9 cellular contexts compared by ENCODE assay signal in genomic region chr17:42562845-42563509, GRCh38. TPM values are rescaled to one million over a fixed set of nuclear protein-coding genes. Genes with fewer than 3 reads are reported as not detected.
DNase-seq lines count a peak whose midpoint lies in the region; ATAC-seq and TF ChIP-seq lines count a peak whose summit lies in the region.
"Had no signal": no experiment of that assay in that cellular context is flagged by ENCODE, and none has a peak within 500 bp of the region (broad histone marks: within the 10 kb centered on the region; RNA-seq: fewer than 3 reads in every experiment).

No MANE protein-coding gene starts in this region.

- TF ChIP-seq CTCF in Calu3 (IDR thresholded peaks at IDR 0.05; ENCODE audit: unreplicated experiment): no peak
- TF ChIP-seq CTCF in OCI-LY7 (conservative IDR thresholded peaks at IDR 0.05; ENCODE audit: low read length): peak; percentile 25; the same call in 1 of the 2 replicates
- no peak for TF ChIP-seq CTCF in epithelial cell of esophagus (IDR thresholded peaks at IDR 0.05; ENCODE audit: insufficient read depth, low read depth, low read length, missing control alignments)
- TF ChIP-seq CTCF in osteocyte (IDR thresholded peaks at IDR 0.05): no peak

- H3K9me3 ChIP-seq in OCI-LY7 (ENCODE audit: low read length): no peaks in the 10 kb centered on the region

- DNase-seq in Calu3: no peak
- DNase-seq in OCI-LY7 (ENCODE audit: low spot score): peak; percentile 55
- DNase-seq in epithelial cell of esophagus (ENCODE audit: low read depth): no peak
- DNase-seq in osteocyte (ENCODE audit: extremely low spot score, unreplicated experiment): no peak
- DNase-seq in inferior parietal cortex (ENCODE audit: extremely low spot score): no peak
- DNase-seq in NCI-H2029 (lab: John Stamatoyannopoulos, UW): no peak
- DNase-seq: KG1 had no signal

- no peak for ATAC-seq in HG03196 (IDR thresholded peaks at IDR 0.05; ENCODE audit: unreplicated experiment)
- no peak for ATAC-seq in HG02763 (IDR thresholded peaks at IDR 0.05; ENCODE audit: unreplicated experiment)

- peaks cover 38% of the 10 kb centered on the region for H3K4me1 ChIP-seq in OCI-LY7 (ENCODE audit: insufficient read depth, low read length, poor library complexity, severe bottlenecking)

- no TSS peak for BruUV-seq in Calu3 (replicated peaks; lab: Mats Ljungman, UMichigan)
- BruUV-seq in OCI-LY7 (replicated peaks; lab: Mats Ljungman, UMichigan): no TSS peak

- no peak overlapping the region for H2AFZ ChIP-seq in OCI-LY7 (ENCODE audit: low read length)

- intact Hi-C loops in Calu3 (cut with micrococcal nuclease; ENCODE audit: unreplicated experiment) (no loop called here), OCI-LY7 (cut with micrococcal nuclease; ENCODE audit: unreplicated experiment) (no loop called here)

- peaks cover 44% of the 10 kb centered on the region for H3K36me3 ChIP-seq in OCI-LY7 (ENCODE audit: insufficient read depth, low read length)

- H3K27ac ChIP-seq in OCI-LY7 (ENCODE audit: low read depth, low read length, poor library complexity, severe bottlenecking): peak overlapping the region; percentile 55

- no peaks in the 10 kb centered on the region for H4K20me1 ChIP-seq in OCI-LY7 (ENCODE audit: insufficient read depth, low read length)

- peak overlapping the region; percentile 82 for H3K4me3 ChIP-seq in OCI-LY7 (ENCODE audit: low read depth, low read length, poor library complexity, severe bottlenecking)
- H3K4me3 ChIP-seq in epithelial cell of esophagus (ENCODE audit: low read length): peak overlapping the region; percentile 97

- peaks cover 34% of the 10 kb centered on the region for H3K79me2 ChIP-seq in OCI-LY7 (ENCODE audit: insufficient read depth, low read depth, low read length)

- H3K4me1 Mint-ChIP-seq in Calu3 (ENCODE audit: low read depth, unreplicated experiment): peaks cover 32% of the 10 kb centered on the region
- H3K4me1 Mint-ChIP-seq in osteocyte (ENCODE audit: unreplicated experiment): peaks cover 43% of the 10 kb centered on the region

- H3K27me3 Mint-ChIP-seq in Calu3 (ENCODE audit: unreplicated experiment) (no peaks in the 10 kb centered on the region), osteocyte (ENCODE audit: unreplicated experiment) (no peaks in the 10 kb centered on the region)

- H3K9me3 Mint-ChIP-seq in Calu3 (ENCODE audit: low read depth, unreplicated experiment): no peaks in the 10 kb centered on the region
- H3K9me3 Mint-ChIP-seq in osteocyte (ENCODE audit: unreplicated experiment): no peaks in the 10 kb centered on the region

- H3K27ac Mint-ChIP-seq in Calu3 (ENCODE audit: unreplicated experiment): peak overlapping the region; percentile 93
- H3K27ac Mint-ChIP-seq in osteocyte (ENCODE audit: unreplicated experiment): peak overlapping the region; percentile 96

- POLR2A ChIA-PET in OCI-LY7 (lab: Charles Lee): interaction anchor here (1.2 kb wide), 1 partner anchor 15 kb away, joined by 3 read pairs; the partner anchor contains the start of gene PSMC3IP

- H3K36me3 Mint-ChIP-seq in Calu3 (ENCODE audit: insufficient read depth, unreplicated experiment) (peaks cover 73% of the 10 kb centered on the region), osteocyte (ENCODE audit: unreplicated experiment) (peaks cover 2% of the 10 kb centered on the region)

- no peaks in the 10 kb centered on the region for H3K9me2 ChIP-seq in OCI-LY7 (ENCODE audit: insufficient read depth, low read length)

- peak overlapping the region; percentile 100 for H3K4me3 Mint-ChIP-seq in Calu3 (ENCODE audit: low read depth, unreplicated experiment)
- H3K4me3 Mint-ChIP-seq in osteocyte (ENCODE audit: unreplicated experiment): peak overlapping the region; percentile 88

- peak overlapping the region; percentile 73 for H3K4me2 ChIP-seq in OCI-LY7 (ENCODE audit: low read length)

- CTCF ChIA-PET in Calu3 (lab: Charles Lee): interaction anchor here (0.9 to 1.4 kb wide), 3 partner anchors 15 to 261 kb away, joined by 3 to 9 read pairs (median 3); partner anchors contain the start of genes BECN1 and PSMC3IP
- CTCF ChIA-PET in OCI-LY7 (lab: Charles Lee; ENCODE audit: unreplicated experiment): interaction anchor here (0.6 kb wide), 1 partner anchor 16 kb away, joined by 3 read pairs; no protein-coding TSS in a partner anchor

RNA-seq across cellular contexts. Expression of gene COASY, which starts 1.0 kb away (rescaled TPM):
- total RNA-seq in Calu3 (2022): 159 and 163 TPM in 2 replicates
- 32.6 and 42.9 TPM in 2 replicates for total RNA-seq in OCI-LY7 (2014; rRNA removed; shearing (Covaris generic))
- total RNA-seq in OCI-LY7 (2022): 123 and 125 TPM in 2 replicates
- total RNA-seq in osteocyte: 51.7 and 62.7 TPM in 2 replicates

RNA-seq across cellular contexts. Expression of gene MLX, which starts 3.9 kb away (rescaled TPM):
- total RNA-seq in Calu3 (2022) (65.0 and 69.8 TPM in 2 replicates), OCI-LY7 (2022) (51.2 and 53.5 TPM in 2 replicates), osteocyte (34.6 and 35.8 TPM in 2 replicates)
- 31.6 and 33.6 TPM in 2 replicates for total RNA-seq in OCI-LY7 (2014; rRNA removed; shearing (Covaris generic))

RNA-seq across cellular contexts. Expression of gene HSD17B1, which starts 10.3 kb away (rescaled TPM):
- total RNA-seq in Calu3 (2022) (0.88 and 1.0 TPM in 2 replicates), OCI-LY7 (2022) (2.1 and 2.2 TPM in 2 replicates), osteocyte (1.2 and 1.4 TPM in 2 replicates)
- 1.1 and 2.5 TPM in 2 replicates for total RNA-seq in OCI-LY7 (2014; rRNA removed; shearing (Covaris generic))

RNA-seq across cellular contexts. Expression of gene PSMC3IP, which starts 14.6 kb away (rescaled TPM):
- total RNA-seq in Calu3 (2022) (31.8 and 32.4 TPM in 2 replicates), OCI-LY7 (2022) (33.3 and 36.4 TPM in 2 replicates), osteocyte (5.5 and 5.6 TPM in 2 replicates)
- total RNA-seq in OCI-LY7 (2014; rRNA removed; shearing (Covaris generic)): 27.3 and 40.5 TPM in 2 replicates

RNA-seq across cellular contexts. Expression of gene NAGLU, which starts 26.9 kb away (rescaled TPM):
- total RNA-seq in Calu3 (2022) (53.8 and 59.1 TPM in 2 replicates), OCI-LY7 (2022) (42.8 and 46.6 TPM in 2 replicates), osteocyte (86.5 and 96.6 TPM in 2 replicates)
- total RNA-seq in OCI-LY7 (2014; rRNA removed; shearing (Covaris generic)): 25.3 and 37.6 TPM in 2 replicates
